Comparison of ENCODE assay signal across 11 cellular contexts in the genomic region with DNA sequence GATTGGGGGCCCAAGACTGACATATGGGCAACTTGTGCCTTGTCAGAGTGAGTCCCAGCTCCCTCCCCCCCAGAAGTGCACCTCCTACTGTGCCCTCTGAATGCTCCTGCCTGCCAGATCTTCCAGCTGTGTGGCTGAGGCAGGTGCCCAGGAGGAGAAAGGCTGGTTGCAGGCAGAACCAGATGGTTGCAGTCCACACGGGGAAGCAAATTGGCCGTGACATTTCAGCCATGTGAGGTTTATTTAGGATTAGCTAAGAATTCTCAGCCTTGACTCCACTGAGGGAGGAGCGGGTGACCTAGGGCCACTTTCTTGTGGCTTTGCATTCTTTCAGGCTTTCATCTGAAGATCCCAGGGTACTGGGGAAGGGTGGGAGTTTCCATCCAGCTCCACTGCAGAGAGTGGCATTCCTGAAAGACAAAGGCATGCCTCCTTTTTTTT. TPM values are rescaled to one million over a fixed set of nuclear protein-coding genes. Genes with fewer than 3 reads are reported as not detected.
A peak's percentile ranks its signal among the peaks of the same experiment; 100 is the strongest.
DNase-seq lines count a peak whose midpoint lies in the region; ATAC-seq and TF ChIP-seq lines count a peak whose summit lies in the region.
"Had no signal": no experiment of that assay in that cellular context is flagged by ENCODE, and none has a peak within 500 bp of the region (broad histone marks: within the 10 kb centered on the region; RNA-seq: fewer than 3 reads in every experiment).

No MANE protein-coding gene starts in this region.

- H3K27me3 Mint-ChIP-seq in Caco-2 (ENCODE audit: insufficient read depth, unreplicated experiment), result no peaks in the 10 kb centered on the region

- no peak overlapping the region for H3K4me2 ChIP-seq in mesendoderm (ENCODE audit: low read length)

- peak overlapping the region; percentile 95 for H3K27ac ChIP-seq in KOPT-K1 (ENCODE audit: low read depth, low read length, poor library complexity, severe bottlenecking)
- H3K27ac ChIP-seq in mesendoderm (ENCODE audit: low read depth, low read length), result peak overlapping the region; percentile 2
- no peak overlapping the region for H3K27ac ChIP-seq in vagina
- H3K27ac ChIP-seq: cardiac muscle cell had no signal

- H3K4me3 ChIP-seq in Caco-2 (ENCODE audit: low read depth, low read length), result no peak overlapping the region
- no peak overlapping the region for H3K4me3 ChIP-seq in mesendoderm (ENCODE audit: low read length)
- H3K4me3 ChIP-seq in vagina, result no peak overlapping the region
- H3K4me3 ChIP-seq: cardiac muscle cell had no signal

- CTCF ChIA-PET in Caco-2 (lab: Charles Lee), result interaction anchor here (0.6 to 2.0 kb wide), 8 partner anchors 12 to 1646 kb away, joined by 3 to 6 read pairs (median 3); no protein-coding TSS in a partner anchor

- H3K9ac ChIP-seq in mesendoderm (ENCODE audit: low read length), result no peak overlapping the region

- no peaks in the 10 kb centered on the region for H3K36me3 ChIP-seq in Caco-2 (ENCODE audit: control insufficient read depth, insufficient read depth, low read length)
- no peaks in the 10 kb centered on the region for H3K36me3 ChIP-seq in KOPT-K1 (ENCODE audit: insufficient read depth, low read length)
- H3K36me3 ChIP-seq in mesendoderm (ENCODE audit: control insufficient read depth, insufficient read depth, low read length), result no peaks in the 10 kb centered on the region
- H3K36me3 ChIP-seq in vagina, result no peaks in the 10 kb centered on the region
- H3K36me3 ChIP-seq: cardiac muscle cell had no signal

- POLR2A ChIA-PET in Caco-2 (lab: Charles Lee), result interaction anchor here (0.9 kb wide), 1 partner anchor 90 kb away, joined by 3 read pairs; no protein-coding TSS in a partner anchor

- H3K4me1 ChIP-seq in Caco-2 (peaks cover 50% of the 10 kb centered on the region), mesendoderm (ENCODE audit: control insufficient read depth, low read depth, low read length) (no peaks in the 10 kb centered on the region), vagina (peaks cover 35% of the 10 kb centered on the region)

- H3K27ac Mint-ChIP-seq in Caco-2 (ENCODE audit: unreplicated experiment), result peak overlapping the region; percentile 85

- no TSS peak for BruUV-seq in Caco-2 (replicated peaks; lab: Mats Ljungman, UMichigan)

- TF ChIP-seq CTCF in Caco-2 (IDR thresholded peaks at IDR 0.05; ENCODE audit: insufficient read depth in 1 of 2, low read depth in 1 of 2, low read length in 1 of 2, severe bottlenecking in 1 of 2, unreplicated experiment in 1 of 2) (no peak), vagina (IDR thresholded peaks at IDR 0.05) (no peak)

- H2BK5ac ChIP-seq in mesendoderm (ENCODE audit: low read length), result no peak overlapping the region

- H2AK5ac ChIP-seq in mesendoderm (ENCODE audit: low read length), result no peak overlapping the region

- peak; percentile 81 to 84 for DNase-seq in Caco-2
- peak; percentile 60 for DNase-seq in SW480 (ENCODE audit: low spot score)
- DNase-seq in mesendoderm, result peak; percentile 93
- no peak for DNase-seq in left lobe of liver (ENCODE audit: low spot score)
- DNase-seq in vagina (ENCODE audit: extremely low spot score in 2 of 2), result no peak
- DNase-seq in ureter (ENCODE audit: low spot score), result no peak
- DNase-seq: Right ventricle myocardium superior; stimulated activated CD4-positive, alpha-beta T cell treated with anti-CD3 and anti-CD28 coated beads, Interleukin-2, amount 100 ng/mL, for 24 hours had no signal

- ATAC-seq in GM21515 (IDR thresholded peaks at IDR 0.05; ENCODE audit: unreplicated experiment) (no peak), left lobe of liver (no peak)

- H3K79me2 ChIP-seq in mesendoderm (ENCODE audit: control insufficient read depth, insufficient read depth, low read length), result peaks cover 10% of the 10 kb centered on the region

- no peak overlapping the region for H3K56ac ChIP-seq in mesendoderm (ENCODE audit: low read length)

- H3K79me1 ChIP-seq in mesendoderm (ENCODE audit: low read length), result peaks cover 13% of the 10 kb centered on the region

- TF ChIP-seq POLR2A in vagina (IDR thresholded peaks at IDR 0.05), result no peak

- H3K4ac ChIP-seq in mesendoderm (ENCODE audit: low read depth, low read length), result no peak overlapping the region

- no peak overlapping the region for H4K8ac ChIP-seq in mesendoderm (ENCODE audit: low read depth, low read length)

- no peaks in the 10 kb centered on the region for H3K27me3 ChIP-seq in Caco-2 (replicated peaks; ENCODE audit: control insufficient read depth, insufficient read depth, low read length)
- H3K27me3 ChIP-seq in mesendoderm (ENCODE audit: insufficient read depth, low read length, poor library complexity), result no peaks in the 10 kb centered on the region
- no peaks in the 10 kb centered on the region for H3K27me3 ChIP-seq in vagina
- H3K27me3 ChIP-seq: cardiac muscle cell had no signal

- intact Hi-C loops in Caco-2 (cut with micrococcal nuclease; ENCODE audit: unreplicated experiment), result loop anchor here (1.0 to 5.0 kb wide), 2 partner anchors 89 to 429 kb away; no protein-coding TSS in a partner anchor
- intact Hi-C loops in vagina (cut with DNase I), result no loop called here

- no peak overlapping the region for H2BK15ac ChIP-seq in mesendoderm (replicated peaks; ENCODE audit: low read depth)

- H3K4me3 Mint-ChIP-seq in Caco-2 (ENCODE audit: unreplicated experiment), result peak overlapping the region; percentile 47

- H2BK120ac ChIP-seq in mesendoderm (ENCODE audit: low read depth, low read length), result no peak overlapping the region

- no peak overlapping the region for H3K23ac ChIP-seq in mesendoderm (ENCODE audit: low read length)

- no peaks in the 10 kb centered on the region for H3K9me3 ChIP-seq in Caco-2
- H3K9me3 ChIP-seq in KOPT-K1 (ENCODE audit: insufficient read depth, low read length, poor library complexity, severe bottlenecking), result no peaks in the 10 kb centered on the region
- H3K9me3 ChIP-seq in vagina, result no peaks in the 10 kb centered on the region

- no CpG with 5 or more reads among the region's 3 CpGs for whole genome bisulfite sequencing in mesendoderm (ENCODE audit: extremely low coverage, insufficient coverage, low lambda C conversion rate)

- no peaks in the 10 kb centered on the region for H3K36me3 Mint-ChIP-seq in Caco-2 (ENCODE audit: insufficient read depth, unreplicated experiment)

- H3K4me1 Mint-ChIP-seq in Caco-2 (ENCODE audit: low read depth, unreplicated experiment), result peaks cover 26% of the 10 kb centered on the region

- no peak overlapping the region for H4K5ac ChIP-seq in mesendoderm (ENCODE audit: low read length)

- H3K18ac ChIP-seq in mesendoderm (ENCODE audit: low read length), result no peak overlapping the region

- no peaks in the 10 kb centered on the region for H3K9me3 Mint-ChIP-seq in Caco-2 (ENCODE audit: unreplicated experiment)

RNA-seq across cellular contexts. Expression of a gene that starts 33.8 kb away (rescaled TPM):
- total RNA-seq in Caco-2 (2022) (19.9 and 22.2 TPM in 2 replicates), left lobe of liver (24.0 TPM), vagina (21.6 TPM), ureter (47.6 TPM)
- polyA plus RNA-seq in mesendoderm (2013, experiment 1 of 2), result 17.6 TPM
- 18.4 TPM for polyA plus RNA-seq in mesendoderm (2013, experiment 2 of 2)

RNA-seq across cellular contexts. Expression of a gene that starts 36.2 kb away (rescaled TPM):
- total RNA-seq in Caco-2 (2022) (80.2 and 80.4 TPM in 2 replicates), left lobe of liver (19.4 TPM), vagina (16.2 TPM), ureter (36.1 TPM)
- 58.7 TPM for polyA plus RNA-seq in mesendoderm (2013, experiment 1 of 2)
- polyA plus RNA-seq in mesendoderm (2013, experiment 2 of 2), result 61.6 TPM

RNA-seq across cellular contexts. Expression of a gene that starts 58.7 kb away (rescaled TPM):
- 0.79 TPM in 1 of 2 replicates, not detected in the other for total RNA-seq in Caco-2 (2022)
- polyA plus RNA-seq in mesendoderm (2013, experiment 1 of 2), result 0.34 TPM
- 0.36 TPM for polyA plus RNA-seq in mesendoderm (2013, experiment 2 of 2)
- not detected for total RNA-seq in left lobe of liver
- not detected for total RNA-seq in vagina
- 0.47 TPM for total RNA-seq in ureter

Comparison
In these comparisons a context has a peak if more than half of its experiments do, and no peak if none do; other contexts are left out.
1. DNase-seq: peak in Caco-2 (2 of 2), SW480 (single experiment) and mesendoderm (single experiment); none in left lobe of liver (single experiment), vagina (0 of 2) and ureter (single experiment).